27 cellular contexts compared by ENCODE assay signal in genomic region chr18:11043694-11044093, GRCh38.
"Had no signal": no experiment of that assay in that cellular context is flagged by ENCODE, and none has a peak within 500 bp of the region (broad histone marks: within the 10 kb centered on the region; RNA-seq: fewer than 3 reads in every experiment).

No MANE protein-coding gene starts in this region.

- FAIRE-seq: endometrium, islet of Langerhans, keratinocyte had no signal

- H3K9me3 ChIP-seq: colonic mucosa, esophagus squamous epithelium, gastrocnemius medialis, left ventricle myocardium inferior, lower lobe of right lung, mucosa of descending colon had no signal

- H3K36me3 Mint-ChIP-seq: naive B cell had no signal

- H3K4me3 ChIP-seq: colonic mucosa, esophagus squamous epithelium, gastrocnemius medialis, heart right ventricle, left ventricle myocardium inferior, lower lobe of right lung, mucosa of descending colon had no signal

- H3K27ac ChIP-seq: colonic mucosa, epithelial cell of prostate, esophagus squamous epithelium, gastrocnemius medialis, heart right ventricle, left ventricle myocardium inferior, lower lobe of right lung had no signal

- H3K9me3 Mint-ChIP-seq: dendritic cell treated with granulocyte-macrophage colony-stimulating factor and Interleukin-4, amounts not matched to agents 40 ng/mL and 50 ng/mL, for 4 days; naive B cell had no signal

- H3K27ac Mint-ChIP-seq: dendritic cell treated with granulocyte-macrophage colony-stimulating factor and Interleukin-4, amounts not matched to agents 40 ng/mL and 50 ng/mL, for 4 days; effector memory CD8-positive, alpha-beta T cell; endodermal cell; mesothelial cell of epicardium; naive B cell had no signal

- DNase-seq: colonic mucosa; cortex of kidney; effector CD8-positive, alpha-beta T cell; effector memory CD8-positive, alpha-beta T cell; endodermal cell; erythroblast; esophagus squamous epithelium; foreskin fibroblast; foreskin melanocyte; gastrocnemius medialis; glutamatergic neuron; head of caudate nucleus; heart right ventricle; hippocampal formation; left cardiac atrium; left ventricle myocardium inferior; lower lobe of right lung; mesenchymal stem cell; mucosa of descending colon; naive B cell had no signal

- H3K4me1 ChIP-seq: colonic mucosa, esophagus squamous epithelium, left ventricle myocardium inferior, lower lobe of right lung had no signal

- H3K4me1 Mint-ChIP-seq: naive B cell had no signal

- H3K36me3 ChIP-seq: colonic mucosa, esophagus squamous epithelium, gastrocnemius medialis, heart right ventricle, left ventricle myocardium inferior, lower lobe of right lung had no signal

- ATAC-seq: effector memory CD8-positive, alpha-beta T cell; esophagus mucosa; gastrocnemius medialis; heart right ventricle; left cardiac atrium; lower lobe of right lung; mucosa of descending colon had no signal

- H3K27me3 ChIP-seq: colonic mucosa, esophagus squamous epithelium, gastrocnemius medialis had no signal

- H3K4me3 Mint-ChIP-seq: dendritic cell treated with granulocyte-macrophage colony-stimulating factor and Interleukin-4, amounts not matched to agents 40 ng/mL and 50 ng/mL, for 4 days; effector memory CD8-positive, alpha-beta T cell; endodermal cell; mesothelial cell of epicardium; naive B cell had no signal
